ENCODE assay signal across 20 cellular contexts in the genomic region with DNA sequence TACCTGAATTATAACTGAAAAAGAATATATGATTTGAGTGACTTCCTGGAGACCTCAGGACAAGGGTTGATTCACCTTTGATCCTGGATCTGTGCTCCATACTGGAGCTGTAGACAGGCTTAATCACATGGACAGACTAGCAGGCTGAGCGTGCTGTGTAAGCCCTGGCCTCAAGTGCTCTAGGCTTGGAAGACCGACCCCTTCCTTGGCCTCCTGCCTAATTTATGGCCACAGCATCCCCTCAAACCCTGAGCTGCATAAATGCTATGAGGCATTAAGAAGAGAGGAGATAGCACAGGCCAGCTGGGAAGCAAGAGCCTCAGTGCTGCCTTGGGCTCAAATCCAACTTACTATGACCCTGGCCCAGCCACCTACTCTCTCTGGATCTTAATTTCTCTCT.
"Had no signal": no experiment of that assay in that cellular context is flagged by ENCODE, and none has a peak within 500 bp of the region (broad histone marks: within the 10 kb centered on the region; RNA-seq: fewer than 3 reads in every experiment).

No MANE protein-coding gene starts in this region.

- ATAC-seq: activated CD4-positive, alpha-beta T cell treated with anti-CD3 and anti-CD28 coated beads for 36 hours; activated CD8-positive, alpha-beta T cell treated with anti-CD3 and anti-CD28 coated beads for 36 hours; activated T-cell treated with anti-CD3 and anti-CD28 coated beads, Interleukin-2, amount 50 U/mL, for 72 hours had no signal

- H3K4me3 ChIP-seq: coronary artery, SJSA1 had no signal

- H3K27me3 ChIP-seq: SJSA1 had no signal

- H3K4me1 ChIP-seq: SJSA1 had no signal

- H3K9me3 ChIP-seq: SJSA1 had no signal

- H3K36me3 ChIP-seq: SJSA1 had no signal

- H3K27ac ChIP-seq: coronary artery, SJSA1, VCaP had no signal

- DNase-seq: activated CD4-positive, alpha-beta T cell treated with anti-CD3 and anti-CD28 coated beads for 36 hours; activated CD4-positive, alpha-beta T cell treated with anti-CD3 and anti-CD28 coated beads, Interleukin-2, amount 50 U/mL, for 1 hour; activated CD8-positive, alpha-beta memory T cell treated with anti-CD3 and anti-CD28 coated beads, Interleukin-2, amount 50 U/mL, for 4 hours; activated CD8-positive, alpha-beta T cell treated with anti-CD3 and anti-CD28 coated beads for 36 hours; activated gamma-delta T cell treated with Interleukin-2 at 50 U/mL for 16 hours; activated naive CD4-positive, alpha-beta T cell treated with anti-CD3 and anti-CD28 coated beads, Interleukin-2, amount 10 ng/mL, durations not matched to agents 7 days and 5 days; activated naive CD8-positive, alpha-beta T cell treated with anti-CD3 and anti-CD28 coated beads for 36 hours; activated T-cell treated with anti-CD3 and anti-CD28 coated beads, Interleukin-2, amount 50 U/mL, for 72 hours; Kasumi-1; KBM-7; NCI-H1436; NCI-H1694 treated with DMSO at 0.1 percent for 48 hours; NCI-H2029 treated with DMSO at 0.1 percent for 48 hours; NCI-H524 treated with DMSO at 0.1 percent for 48 hours; NCI-H748 treated with DMSO at 0.1 percent for 48 hours; SHP77; T-helper 1 cell had no signal
